ENCODE assay signal across 1 cellular context in the genomic region with DNA sequence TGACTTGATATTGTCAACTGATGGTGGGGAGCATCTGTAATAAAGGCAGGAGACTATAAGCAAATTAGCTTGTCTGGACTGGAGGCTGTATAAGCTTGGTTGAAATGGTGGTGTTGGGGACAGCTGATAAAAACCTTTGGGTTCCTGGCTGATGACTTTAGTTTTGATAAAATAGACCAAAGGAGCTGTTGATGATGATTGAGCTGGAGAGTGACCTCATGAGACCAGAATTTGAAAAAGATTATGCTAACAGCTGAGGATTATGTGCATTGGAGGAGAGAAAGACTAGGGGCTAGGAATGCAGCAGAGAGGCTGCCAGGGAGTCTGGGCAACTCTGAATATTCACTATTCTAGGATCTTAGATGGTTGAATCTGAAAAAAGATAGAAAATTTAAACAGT.
TF ChIP-seq lines count a peak whose summit lies in the region.

No MANE protein-coding gene starts in this region.

TF ChIP-seq in K562, 482 proteins besides CTCF, POLR2A, EP300 and RAD21 (continued from another document and continues in another):
- TF ChIP-seq, protein P1, sequence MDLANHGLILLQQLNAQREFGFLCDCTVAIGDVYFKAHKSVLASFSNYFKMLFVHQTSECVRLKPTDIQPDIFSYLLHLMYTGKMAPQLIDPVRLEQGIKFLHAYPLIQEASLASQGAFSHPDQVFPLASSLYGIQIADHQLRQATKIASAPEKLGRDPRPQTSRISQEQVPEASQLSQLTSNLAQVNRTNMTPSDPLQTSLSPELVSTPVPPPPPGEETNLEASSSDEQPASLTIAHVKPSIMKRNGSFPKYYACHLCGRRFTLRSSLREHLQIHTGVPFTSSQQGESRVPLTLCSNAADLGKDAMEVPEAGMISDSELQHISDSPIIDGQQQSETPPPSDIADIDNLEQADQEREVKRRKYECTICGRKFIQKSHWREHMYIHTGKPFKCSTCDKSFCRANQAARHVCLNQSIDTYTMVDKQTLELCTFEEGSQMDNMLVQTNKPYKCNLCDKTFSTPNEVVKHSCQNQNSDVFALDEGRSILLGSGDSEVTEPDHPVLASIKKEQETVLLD (IDR thresholded peaks at IDR 0.05), result no peak
- peak; percentile 88 for TF ChIP-seq ATF7 (IDR thresholded peaks at IDR 0.05)
- no peak for TF ChIP-seq KLF6 (CRISPR knock-in tag; IDR thresholded peaks at IDR 0.05; ENCODE audit: borderline replicate concordance)
- TF ChIP-seq SMARCB1 (IDR thresholded peaks at IDR 0.05; ENCODE audit: insufficient read length, low read depth), result no peak
- no peak for TF ChIP-seq SIX5 (IDR thresholded peaks at IDR 0.05; ENCODE audit: borderline replicate concordance in 1 of 2, insufficient read depth in 1 of 2, low read depth in 1 of 2, low read length in 2 of 2)
- TF ChIP-seq NR2C2 (CRISPR knock-in tag; IDR thresholded peaks at IDR 0.05), result no peak
- no peak for TF ChIP-seq NR2C2 (tag; IDR thresholded peaks at IDR 0.05)
- TF ChIP-seq HDGF (IDR thresholded peaks at IDR 0.05), result no peak
- no peak for TF ChIP-seq RBM22 (IDR thresholded peaks at IDR 0.05; ENCODE audit: low read depth, low read length, poor library complexity, severe bottlenecking)
- TF ChIP-seq SNRNP70 (optimal IDR thresholded peaks at IDR 0.05; ENCODE audit: low read depth, low read length), result no peak
- TF ChIP-seq, protein P2, sequence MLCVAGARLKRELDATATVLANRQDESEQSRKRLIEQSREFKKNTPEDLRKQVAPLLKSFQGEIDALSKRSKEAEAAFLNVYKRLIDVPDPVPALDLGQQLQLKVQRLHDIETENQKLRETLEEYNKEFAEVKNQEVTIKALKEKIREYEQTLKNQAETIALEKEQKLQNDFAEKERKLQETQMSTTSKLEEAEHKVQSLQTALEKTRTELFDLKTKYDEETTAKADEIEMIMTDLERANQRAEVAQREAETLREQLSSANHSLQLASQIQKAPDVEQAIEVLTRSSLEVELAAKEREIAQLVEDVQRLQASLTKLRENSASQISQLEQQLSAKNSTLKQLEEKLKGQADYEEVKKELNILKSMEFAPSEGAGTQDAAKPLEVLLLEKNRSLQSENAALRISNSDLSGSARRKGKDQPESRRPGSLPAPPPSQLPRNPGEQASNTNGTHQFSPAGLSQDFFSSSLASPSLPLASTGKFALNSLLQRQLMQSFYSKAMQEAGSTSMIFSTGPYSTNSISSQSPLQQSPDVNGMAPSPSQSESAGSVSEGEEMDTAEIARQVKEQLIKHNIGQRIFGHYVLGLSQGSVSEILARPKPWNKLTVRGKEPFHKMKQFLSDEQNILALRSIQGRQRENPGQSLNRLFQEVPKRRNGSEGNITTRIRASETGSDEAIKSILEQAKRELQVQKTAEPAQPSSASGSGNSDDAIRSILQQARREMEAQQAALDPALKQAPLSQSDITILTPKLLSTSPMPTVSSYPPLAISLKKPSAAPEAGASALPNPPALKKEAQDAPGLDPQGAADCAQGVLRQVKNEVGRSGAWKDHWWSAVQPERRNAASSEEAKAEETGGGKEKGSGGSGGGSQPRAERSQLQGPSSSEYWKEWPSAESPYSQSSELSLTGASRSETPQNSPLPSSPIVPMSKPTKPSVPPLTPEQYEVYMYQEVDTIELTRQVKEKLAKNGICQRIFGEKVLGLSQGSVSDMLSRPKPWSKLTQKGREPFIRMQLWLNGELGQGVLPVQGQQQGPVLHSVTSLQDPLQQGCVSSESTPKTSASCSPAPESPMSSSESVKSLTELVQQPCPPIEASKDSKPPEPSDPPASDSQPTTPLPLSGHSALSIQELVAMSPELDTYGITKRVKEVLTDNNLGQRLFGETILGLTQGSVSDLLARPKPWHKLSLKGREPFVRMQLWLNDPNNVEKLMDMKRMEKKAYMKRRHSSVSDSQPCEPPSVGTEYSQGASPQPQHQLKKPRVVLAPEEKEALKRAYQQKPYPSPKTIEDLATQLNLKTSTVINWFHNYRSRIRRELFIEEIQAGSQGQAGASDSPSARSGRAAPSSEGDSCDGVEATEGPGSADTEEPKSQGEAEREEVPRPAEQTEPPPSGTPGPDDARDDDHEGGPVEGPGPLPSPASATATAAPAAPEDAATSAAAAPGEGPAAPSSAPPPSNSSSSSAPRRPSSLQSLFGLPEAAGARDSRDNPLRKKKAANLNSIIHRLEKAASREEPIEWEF (CRISPR knock-in tag; IDR thresholded peaks at IDR 0.05), result no peak
- no peak for TF ChIP-seq NEUROD1 (IDR thresholded peaks at IDR 0.05; ENCODE audit: borderline replicate concordance, low read depth, low read length, partially characterized antibody)
- TF ChIP-seq, protein P3, sequence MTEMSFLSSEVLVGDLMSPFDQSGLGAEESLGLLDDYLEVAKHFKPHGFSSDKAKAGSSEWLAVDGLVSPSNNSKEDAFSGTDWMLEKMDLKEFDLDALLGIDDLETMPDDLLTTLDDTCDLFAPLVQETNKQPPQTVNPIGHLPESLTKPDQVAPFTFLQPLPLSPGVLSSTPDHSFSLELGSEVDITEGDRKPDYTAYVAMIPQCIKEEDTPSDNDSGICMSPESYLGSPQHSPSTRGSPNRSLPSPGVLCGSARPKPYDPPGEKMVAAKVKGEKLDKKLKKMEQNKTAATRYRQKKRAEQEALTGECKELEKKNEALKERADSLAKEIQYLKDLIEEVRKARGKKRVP (CRISPR knock-in tag; IDR thresholded peaks at IDR 0.05), result no peak
- no peak for TF ChIP-seq ATF6 (CRISPR knock-in tag; IDR thresholded peaks at IDR 0.05)
- TF ChIP-seq ZBTB8A (IDR thresholded peaks at IDR 0.05; ENCODE audit: partially characterized antibody), result no peak
- no peak for TF ChIP-seq PHTF2 (CRISPR knock-in tag; IDR thresholded peaks at IDR 0.05)
- no peak for TF ChIP-seq ETS2 (tag; IDR thresholded peaks at IDR 0.05; ENCODE audit: borderline replicate concordance, poor library complexity, severe bottlenecking)
- no peak for TF ChIP-seq NFATC3 (IDR thresholded peaks at IDR 0.05)
- TF ChIP-seq, protein P4, sequence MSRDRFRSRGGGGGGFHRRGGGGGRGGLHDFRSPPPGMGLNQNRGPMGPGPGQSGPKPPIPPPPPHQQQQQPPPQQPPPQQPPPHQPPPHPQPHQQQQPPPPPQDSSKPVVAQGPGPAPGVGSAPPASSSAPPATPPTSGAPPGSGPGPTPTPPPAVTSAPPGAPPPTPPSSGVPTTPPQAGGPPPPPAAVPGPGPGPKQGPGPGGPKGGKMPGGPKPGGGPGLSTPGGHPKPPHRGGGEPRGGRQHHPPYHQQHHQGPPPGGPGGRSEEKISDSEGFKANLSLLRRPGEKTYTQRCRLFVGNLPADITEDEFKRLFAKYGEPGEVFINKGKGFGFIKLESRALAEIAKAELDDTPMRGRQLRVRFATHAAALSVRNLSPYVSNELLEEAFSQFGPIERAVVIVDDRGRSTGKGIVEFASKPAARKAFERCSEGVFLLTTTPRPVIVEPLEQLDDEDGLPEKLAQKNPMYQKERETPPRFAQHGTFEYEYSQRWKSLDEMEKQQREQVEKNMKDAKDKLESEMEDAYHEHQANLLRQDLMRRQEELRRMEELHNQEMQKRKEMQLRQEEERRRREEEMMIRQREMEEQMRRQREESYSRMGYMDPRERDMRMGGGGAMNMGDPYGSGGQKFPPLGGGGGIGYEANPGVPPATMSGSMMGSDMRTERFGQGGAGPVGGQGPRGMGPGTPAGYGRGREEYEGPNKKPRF (IDR thresholded peaks at IDR 0.05; ENCODE audit: low read depth, low read length), result no peak
- TF ChIP-seq ZNF217 (CRISPR knock-in tag; IDR thresholded peaks at IDR 0.05), result no peak
- no peak for TF ChIP-seq KDM4B (IDR thresholded peaks at IDR 0.05; ENCODE audit: borderline replicate concordance in 2 of 2, low read depth in 1 of 2)
- TF ChIP-seq, protein P5, sequence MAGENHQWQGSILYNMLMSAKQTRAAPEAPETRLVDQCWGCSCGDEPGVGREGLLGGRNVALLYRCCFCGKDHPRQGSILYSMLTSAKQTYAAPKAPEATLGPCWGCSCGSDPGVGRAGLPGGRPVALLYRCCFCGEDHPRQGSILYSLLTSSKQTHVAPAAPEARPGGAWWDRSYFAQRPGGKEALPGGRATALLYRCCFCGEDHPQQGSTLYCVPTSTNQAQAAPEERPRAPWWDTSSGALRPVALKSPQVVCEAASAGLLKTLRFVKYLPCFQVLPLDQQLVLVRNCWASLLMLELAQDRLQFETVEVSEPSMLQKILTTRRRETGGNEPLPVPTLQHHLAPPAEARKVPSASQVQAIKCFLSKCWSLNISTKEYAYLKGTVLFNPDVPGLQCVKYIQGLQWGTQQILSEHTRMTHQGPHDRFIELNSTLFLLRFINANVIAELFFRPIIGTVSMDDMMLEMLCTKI (IDR thresholded peaks at IDR 0.05; ENCODE audit: partially characterized antibody), result no peak
- TF ChIP-seq GATA2 (CRISPR knock-in tag; IDR thresholded peaks at IDR 0.05), result 0 out of 2 replicates have a peak, but pooled peaks have one; percentile 10
- no peak for TF ChIP-seq ZKSCAN3 (CRISPR knock-in tag; IDR thresholded peaks at IDR 0.05)
- TF ChIP-seq, protein P6, sequence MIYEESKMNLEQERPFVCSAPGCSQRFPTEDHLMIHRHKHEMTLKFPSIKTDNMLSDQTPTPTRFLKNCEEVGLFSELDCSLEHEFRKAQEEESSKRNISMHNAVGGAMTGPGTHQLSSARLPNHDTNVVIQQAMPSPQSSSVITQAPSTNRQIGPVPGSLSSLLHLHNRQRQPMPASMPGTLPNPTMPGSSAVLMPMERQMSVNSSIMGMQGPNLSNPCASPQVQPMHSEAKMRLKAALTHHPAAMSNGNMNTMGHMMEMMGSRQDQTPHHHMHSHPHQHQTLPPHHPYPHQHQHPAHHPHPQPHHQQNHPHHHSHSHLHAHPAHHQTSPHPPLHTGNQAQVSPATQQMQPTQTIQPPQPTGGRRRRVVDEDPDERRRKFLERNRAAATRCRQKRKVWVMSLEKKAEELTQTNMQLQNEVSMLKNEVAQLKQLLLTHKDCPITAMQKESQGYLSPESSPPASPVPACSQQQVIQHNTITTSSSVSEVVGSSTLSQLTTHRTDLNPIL (CRISPR knock-in tag; IDR thresholded peaks at IDR 0.05), result no peak
- no peak for TF ChIP-seq HIVEP1 (CRISPR knock-in tag; IDR thresholded peaks at IDR 0.05)
- TF ChIP-seq E2F5 (CRISPR knock-in tag; IDR thresholded peaks at IDR 0.05), result no peak
- TF ChIP-seq DDX20 (tag; IDR thresholded peaks at IDR 0.05; ENCODE audit: low read depth), result no peak
- TF ChIP-seq ERF (CRISPR knock-in tag; IDR thresholded peaks at IDR 0.05), result no peak
- TF ChIP-seq ZSCAN32 (CRISPR knock-in tag; IDR thresholded peaks at IDR 0.05), result no peak
- TF ChIP-seq GTF3C2 (IDR thresholded peaks at IDR 0.05; ENCODE audit: borderline replicate concordance, extremely low read depth, insufficient read length), result no peak
- no peak for TF ChIP-seq FOS (IDR thresholded peaks at IDR 0.05; ENCODE audit: extremely low read depth, insufficient read length)
- TF ChIP-seq MYNN (IDR thresholded peaks at IDR 0.05), result no peak
- no peak for TF ChIP-seq MYNN (CRISPR knock-in tag; IDR thresholded peaks at IDR 0.05)
- TF ChIP-seq SMARCA4 (IDR thresholded peaks at IDR 0.05), result peak; percentile 70
- TF ChIP-seq MIER1 (IDR thresholded peaks at IDR 0.05; ENCODE audit: low read depth), result no peak
- TF ChIP-seq, protein P7, sequence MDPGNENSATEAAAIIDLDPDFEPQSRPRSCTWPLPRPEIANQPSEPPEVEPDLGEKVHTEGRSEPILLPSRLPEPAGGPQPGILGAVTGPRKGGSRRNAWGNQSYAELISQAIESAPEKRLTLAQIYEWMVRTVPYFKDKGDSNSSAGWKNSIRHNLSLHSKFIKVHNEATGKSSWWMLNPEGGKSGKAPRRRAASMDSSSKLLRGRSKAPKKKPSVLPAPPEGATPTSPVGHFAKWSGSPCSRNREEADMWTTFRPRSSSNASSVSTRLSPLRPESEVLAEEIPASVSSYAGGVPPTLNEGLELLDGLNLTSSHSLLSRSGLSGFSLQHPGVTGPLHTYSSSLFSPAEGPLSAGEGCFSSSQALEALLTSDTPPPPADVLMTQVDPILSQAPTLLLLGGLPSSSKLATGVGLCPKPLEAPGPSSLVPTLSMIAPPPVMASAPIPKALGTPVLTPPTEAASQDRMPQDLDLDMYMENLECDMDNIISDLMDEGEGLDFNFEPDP (CRISPR knock-in tag; IDR thresholded peaks at IDR 0.05), result no peak
- no peak for TF ChIP-seq MCM2 (IDR thresholded peaks at IDR 0.05; ENCODE audit: low read depth)
- no peak for TF ChIP-seq ZNF583 (CRISPR knock-in tag; IDR thresholded peaks at IDR 0.05)
